Comparison of ENCODE assay signal across 27 cellular contexts in genomic region chr22:20192293-20192971, GRCh38. TPM values are rescaled to one million over a fixed set of nuclear protein-coding genes. Genes with fewer than 3 reads are reported as not detected.
"Had no signal": no experiment of that assay in that cellular context is flagged by ENCODE, and none has a peak within 500 bp of the region (broad histone marks: within the 10 kb centered on the region; RNA-seq: fewer than 3 reads in every experiment).

No MANE protein-coding gene starts in this region.

- DNase-seq: colonic mucosa; cortex of kidney; effector CD8-positive, alpha-beta T cell; effector memory CD8-positive, alpha-beta T cell; endodermal cell; erythroblast; esophagus squamous epithelium; foreskin fibroblast; foreskin melanocyte; gastrocnemius medialis; glutamatergic neuron; head of caudate nucleus; heart right ventricle; hippocampal formation; left cardiac atrium; left lung; left ventricle myocardium superior; lower lobe of right lung; mesenchymal stem cell; mucosa of descending colon; naive B cell had no signal

- H3K27ac ChIP-seq: colonic mucosa, epithelial cell of prostate, esophagus squamous epithelium, gastrocnemius medialis, heart right ventricle, left lung, lower lobe of right lung had no signal

- H3K4me1 ChIP-seq: colonic mucosa, esophagus squamous epithelium, gastrocnemius medialis, heart right ventricle, left lung, lower lobe of right lung had no signal

- H3K9me3 ChIP-seq: colonic mucosa, esophagus squamous epithelium, gastrocnemius medialis, heart right ventricle, left lung, lower lobe of right lung, mucosa of descending colon had no signal

- H3K36me3 ChIP-seq: colonic mucosa, esophagus squamous epithelium, gastrocnemius medialis, heart right ventricle, left lung, lower lobe of right lung had no signal

- FAIRE-seq: endometrium, islet of Langerhans, keratinocyte had no signal

- ATAC-seq: effector memory CD8-positive, alpha-beta T cell; esophagus mucosa; gastrocnemius medialis; heart right ventricle; left cardiac atrium; left lung; left ventricle myocardium superior; lower lobe of right lung; mucosa of descending colon had no signal

- H3K4me3 ChIP-seq: colonic mucosa, esophagus squamous epithelium, gastrocnemius medialis, heart right ventricle, left lung, lower lobe of right lung, mucosa of descending colon had no signal

- H3K27me3 ChIP-seq: colonic mucosa, esophagus squamous epithelium, gastrocnemius medialis, heart right ventricle, left lung had no signal

RNA-seq across cellular contexts. Expression of gene CCDC188, which starts 41.6 kb away (rescaled TPM):
- total RNA-seq: endodermal cell, mesothelial cell of epicardium had no signal
- polyA plus RNA-seq: keratinocyte had no signal
